Comparison of ENCODE assay signal across 12 cellular contexts in genomic region chr21:46100426-46100825, GRCh38. TPM values are rescaled to one million over a fixed set of nuclear protein-coding genes. Genes with fewer than 3 reads are reported as not detected.
DNase-seq lines count a peak whose midpoint lies in the region; ATAC-seq and TF ChIP-seq lines count a peak whose summit lies in the region.
"Had no signal": no experiment of that assay in that cellular context is flagged by ENCODE, and none has a peak within 500 bp of the region (broad histone marks: within the 10 kb centered on the region; RNA-seq: fewer than 3 reads in every experiment).

No MANE protein-coding gene starts in this region.

- H3K27me3 ChIP-seq in heart left ventricle (peaks cover 0 to 20% (median 0%) of the 10 kb centered on the region in 9 donors), right cardiac atrium (ENCODE audit: control insufficient read depth, insufficient read depth) (no peaks in the 10 kb centered on the region), brain microvascular endothelial cell (replicated peaks) (no peaks in the 10 kb centered on the region), HAP-1 (ENCODE audit: low read depth) (no peaks in the 10 kb centered on the region)

- peaks cover 13% of the 10 kb centered on the region for H3K36me3 Mint-ChIP-seq in type B pancreatic cell

- peak overlapping the region in 4 of 12 donors; percentile 18 to 89 (median 31) for H3K27ac ChIP-seq in heart left ventricle
- H3K27ac ChIP-seq in right cardiac atrium (ENCODE audit: low read length), result no peak overlapping the region
- H3K27ac ChIP-seq in brain microvascular endothelial cell, result peak overlapping the region; percentile 2

- peak in 2 of 5 donors; percentile 7 to 14 for DNase-seq in heart left ventricle
- DNase-seq in right cardiac atrium, result no peak
- no peak for DNase-seq in brain microvascular endothelial cell
- peak; percentile 24 for DNase-seq in mesenteric fat pad (ENCODE audit: low spot score)
- DNase-seq in type B pancreatic cell (ENCODE audit: extremely low spot score, unreplicated experiment), result no peak
- DNase-seq in cortex of kidney (lab: John Stamatoyannopoulos, UW), result no peak
- no peak for DNase-seq in HAP-1 (ENCODE audit: low spot score in 2 of 2)
- no peak for DNase-seq in NCI-H1048 (lab: John Stamatoyannopoulos, UW)
- DNase-seq: activated naive CD4-positive, alpha-beta T cell treated with anti-CD3 and anti-CD28 coated beads, Interleukin-2, amount 50 U/mL, for 16 hours; C1 segment of cervical spinal cord; NK-92 treated with Interleukin-12 subunit alpha and Interleukin-12 subunit beta, amount 100 ng/mL, for 24 hours; occipital lobe had no signal

- in situ Hi-C loops in brain microvascular endothelial cell (cut with HindIII; ENCODE audit: low pct_ligation_motif_present, low sequenced_read_pairs), result no loop called here
- in situ Hi-C loops in HAP-1 (cut with MboI; ENCODE audit: low sequenced_read_pairs), result no loop called here

- TF ChIP-seq CTCF in heart left ventricle (IDR thresholded peaks at IDR 0.05) (no peak), brain microvascular endothelial cell (IDR thresholded peaks at IDR 0.05; ENCODE audit: low read depth, low read length, missing control alignments) (no peak), type B pancreatic cell (conservative IDR thresholded peaks at IDR 0.05) (no peak)

- no peak overlapping the region for H3K27ac Mint-ChIP-seq in type B pancreatic cell

- H3K4me1 Mint-ChIP-seq in type B pancreatic cell (ENCODE audit: unreplicated experiment), result no peaks in the 10 kb centered on the region

- no peak for TF ChIP-seq POLR2A in heart left ventricle (IDR thresholded peaks at IDR 0.05)

- peaks cover 47% of the 10 kb centered on the region for H3K27me3 Mint-ChIP-seq in type B pancreatic cell

- H3K4me3 Mint-ChIP-seq in type B pancreatic cell, result peak overlapping the region; percentile 51

- H3K4me1 ChIP-seq in heart left ventricle (peaks cover 0 to 27% (median 6%) of the 10 kb centered on the region in 12 donors), right cardiac atrium (ENCODE audit: control insufficient read depth, insufficient read depth, low read length) (peaks cover 5% of the 10 kb centered on the region), HAP-1 (no peaks in the 10 kb centered on the region)

- H3K9me3 Mint-ChIP-seq in type B pancreatic cell, result peaks cover 12% of the 10 kb centered on the region

- intact Hi-C loops in heart left ventricle (cut with DNase I) (no loop called here), right cardiac atrium (cut with DNase I) (no loop called here)

- 61 to 87% (median 73%) methylated on average over 7 of the region's 7 CpGs for WGBS in heart left ventricle, 4 donors
- 64% methylated on average over 7 of the region's 7 CpGs for WGBS in right cardiac atrium

- peak overlapping the region in 10 of 12 donors; percentile 68 to 97 (median 88) for H3K4me3 ChIP-seq in heart left ventricle
- no peak overlapping the region for H3K4me3 ChIP-seq in right cardiac atrium (ENCODE audit: low read length)
- peak overlapping the region; percentile 78 for H3K4me3 ChIP-seq in brain microvascular endothelial cell (ENCODE audit: low read depth, low read length)
- H3K4me3 ChIP-seq in HAP-1, result no peak overlapping the region

- no peaks in the 10 kb centered on the region for H3K36me3 ChIP-seq in heart left ventricle
- H3K36me3 ChIP-seq in brain microvascular endothelial cell (replicated peaks), result peaks cover 14% of the 10 kb centered on the region
- no peaks in the 10 kb centered on the region for H3K36me3 ChIP-seq in HAP-1 (replicated peaks)

- H3K9me3 ChIP-seq in heart left ventricle (peaks cover 0 to 37% (median 8%) of the 10 kb centered on the region in 12 donors), right cardiac atrium (ENCODE audit: control insufficient read depth, low read length) (no peaks in the 10 kb centered on the region), HAP-1 (peaks cover 6% of the 10 kb centered on the region; the same call in 1 of the 2 replicates)

- ATAC-seq in heart left ventricle (no peak), right cardiac atrium (no peak)

RNA-seq across cellular contexts. Expression of gene COL6A2, which starts 2.5 kb away (rescaled TPM):
- 100 to 1,000 TPM; 118 to 484 (median 158) TPM for total RNA-seq in heart left ventricle
- polyA plus RNA-seq in heart left ventricle, result 100 to 1,000 TPM; 143 to 221 TPM
- 100 to 1,000 TPM; 198 to 323 (median 274) TPM for total RNA-seq in right cardiac atrium
- 210 TPM for polyA plus RNA-seq in right cardiac atrium
- total RNA-seq in mesenteric fat pad, result 735 TPM
- total RNA-seq in type B pancreatic cell (ENCODE audit: low replicate concordance), result 23.8 and 114 TPM in 2 replicates

RNA-seq across cellular contexts. Expression of gene FTCD, which starts 55.0 kb away (rescaled TPM):
- total RNA-seq in heart left ventricle (1 to 10 TPM in 5 of 9 donors, under 1 TPM in 3, not detected in 1; 0.31 to 3.1 (median 1.2) TPM), right cardiac atrium (1 to 10 TPM; 1.6 to 3.5 (median 2.0) TPM), mesenteric fat pad (0.32 TPM), type B pancreatic cell (ENCODE audit: low replicate concordance) (26.9 and 45.0 TPM in 2 replicates)
- polyA plus RNA-seq in heart left ventricle (1 to 10 TPM in 1 of 2 donors, under 1 TPM in 1; 0.17 to 1.8 TPM), right cardiac atrium (1.00 TPM)
- total RNA-seq: occipital lobe had no signal

Comparison
In these comparisons a context has a peak if more than half of its experiments do, and no peak if none do; other contexts are left out.
1. H3K4me3 ChIP-seq: peak in heart left ventricle (10 of 12) and brain microvascular endothelial cell (single experiment); none in right cardiac atrium (single experiment) and HAP-1 (single experiment).